ENCODE assay signal across 17 cellular contexts in genomic region chr11:126991596-126991995, GRCh38. TPM values are rescaled to one million over a fixed set of nuclear protein-coding genes. Genes with fewer than 3 reads are reported as not detected.
DNase-seq lines count a peak whose midpoint lies in the region; ATAC-seq and TF ChIP-seq lines count a peak whose summit lies in the region.
"Had no signal": no experiment of that assay in that cellular context is flagged by ENCODE, and none has a peak within 500 bp of the region (broad histone marks: within the 10 kb centered on the region; RNA-seq: fewer than 3 reads in every experiment).

No MANE protein-coding gene starts in this region.

- H3K4me3 Mint-ChIP-seq in T-cell: no peak overlapping the region
- H3K4me3 Mint-ChIP-seq: activated CD4-positive, alpha-beta T cell treated with anti-CD3 and anti-CD28 coated beads, Interleukin-2, amount 10 ng/mL, durations not matched to agents 24 days and 14 days; B cell had no signal

- H3K27me3 Mint-ChIP-seq in T-cell: peaks cover 26 to 35% of the 10 kb centered on the region in 2 donors

- H3K27ac ChIP-seq in PC-3 (ENCODE audit: low read length): peak overlapping the region; percentile 62
- peak overlapping the region; percentile 100 for H3K27ac ChIP-seq in osteoblast (ENCODE audit: low read depth, low read length)
- H3K27ac ChIP-seq: left lung, Peyer's patch, sigmoid colon had no signal

- DNase-seq in AG10803 (ENCODE audit: low read depth): no peak
- peak; percentile 17 for DNase-seq in PC-3
- peak; percentile 52 for DNase-seq in epithelial cell of proximal tubule (ENCODE audit: low read depth)
- DNase-seq in osteoblast (ENCODE audit: insufficient read length, low spot score, missing footprints): peak; percentile 72
- DNase-seq in T-cell: no peak
- DNase-seq in NCI-H1048 (lab: John Stamatoyannopoulos, UW): no peak
- DNase-seq: activated CD4-positive, alpha-beta T cell treated with anti-CD3 and anti-CD28 coated beads, Interleukin-2, amount 10 ng/mL, durations not matched to agents 24 days and 14 days; activated gamma-delta T cell treated with Interleukin-2 at 50 U/mL for 16 hours; H7; left lung; mucosa of descending colon; NCI-H1436 treated with DMSO at 0.1 percent for 48 hours; Peyer's patch; sigmoid colon had no signal

- CTCF ChIA-PET in PC-3 (lab: Charles Lee) (no interaction called here), T-cell (lab: Charles Lee) (no interaction called here)

- peaks cover 0 to 2% (median 0%) of the 10 kb centered on the region in 3 donors for H3K4me1 Mint-ChIP-seq in T-cell
- H3K4me1 Mint-ChIP-seq: activated CD4-positive, alpha-beta T cell treated with anti-CD3 and anti-CD28 coated beads, Interleukin-2, amount 10 ng/mL, durations not matched to agents 24 days and 14 days; B cell had no signal

- H4K20me1 ChIP-seq in PC-3 (ENCODE audit: low read length) (no peaks in the 10 kb centered on the region), osteoblast (ENCODE audit: insufficient read depth, low read length) (no peaks in the 10 kb centered on the region)

- H3K9me3 Mint-ChIP-seq in T-cell: no peaks in the 10 kb centered on the region
- H3K9me3 Mint-ChIP-seq: activated CD4-positive, alpha-beta T cell treated with anti-CD3 and anti-CD28 coated beads, Interleukin-2, amount 10 ng/mL, durations not matched to agents 24 days and 14 days had no signal

- no TSS peak for BruUV-seq in PC-3 (replicated peaks; lab: Mats Ljungman, UMichigan)

- no peaks in the 10 kb centered on the region for H3K36me3 ChIP-seq in PC-3 (ENCODE audit: low read depth, low read length)
- H3K36me3 ChIP-seq in osteoblast (ENCODE audit: insufficient read depth, low read length): no peaks in the 10 kb centered on the region
- H3K36me3 ChIP-seq: left lung, Peyer's patch, sigmoid colon had no signal

- no peaks in the 10 kb centered on the region for H3K9me2 ChIP-seq in PC-3 (replicated peaks; ENCODE audit: low read length)

- no peak overlapping the region for H3K9ac ChIP-seq in PC-3 (ENCODE audit: low read length)

- POLR2A ChIA-PET in PC-3 (lab: Charles Lee; ENCODE audit: unreplicated experiment) (no interaction called here), T-cell (lab: Charles Lee) (no interaction called here)

- peaks cover 39% of the 10 kb centered on the region for H3K27me3 ChIP-seq in PC-3 (ENCODE audit: low read length)
- no peaks in the 10 kb centered on the region for H3K27me3 ChIP-seq in osteoblast (ENCODE audit: insufficient read depth, low read length)
- H3K27me3 ChIP-seq: Peyer's patch had no signal

- H3K4me2 ChIP-seq in PC-3 (ENCODE audit: low read length): peak overlapping the region; percentile 35; the same call in 1 of the 2 replicates
- peak overlapping the region; percentile 81 for H3K4me2 ChIP-seq in osteoblast (ENCODE audit: insufficient read depth, low read length)

- H2AFZ ChIP-seq in PC-3 (ENCODE audit: low read length) (no peak overlapping the region), osteoblast (ENCODE audit: low read length) (no peak overlapping the region)

- no peaks in the 10 kb centered on the region for H3K79me2 ChIP-seq in PC-3 (ENCODE audit: low read length)
- peaks cover 57% of the 10 kb centered on the region for H3K79me2 ChIP-seq in osteoblast (ENCODE audit: insufficient read depth, low read length)

- no peaks in the 10 kb centered on the region for H3K9me3 ChIP-seq in PC-3 (ENCODE audit: low read length)
- no peaks in the 10 kb centered on the region for H3K9me3 ChIP-seq in osteoblast (ENCODE audit: low read depth, low read length)
- H3K9me3 ChIP-seq: left lung, mucosa of descending colon, Peyer's patch, sigmoid colon had no signal

- peak overlapping the region; percentile 10 for H3K4me3 ChIP-seq in AG10803 (ENCODE audit: low read length)
- no peak overlapping the region for H3K4me3 ChIP-seq in PC-3 (ENCODE audit: low read length)
- H3K4me3 ChIP-seq in epithelial cell of proximal tubule (ENCODE audit: low read depth, low read length): no peak overlapping the region
- H3K4me3 ChIP-seq in osteoblast (ENCODE audit: insufficient read depth, low read length): peak overlapping the region; percentile 25
- H3K4me3 ChIP-seq: left lung, mucosa of descending colon, Peyer's patch, sigmoid colon had no signal

- no peaks in the 10 kb centered on the region for H3F3A ChIP-seq in PC-3 (ENCODE audit: low read length, unreplicated experiment)

- no peaks in the 10 kb centered on the region for H3K36me3 Mint-ChIP-seq in T-cell

- peaks cover 26% of the 10 kb centered on the region for H3K4me1 ChIP-seq in PC-3 (ENCODE audit: insufficient read depth, low read length)
- H3K4me1 ChIP-seq in osteoblast (ENCODE audit: insufficient read depth, low read length): peaks cover 56% of the 10 kb centered on the region
- H3K4me1 ChIP-seq: left lung, Peyer's patch, sigmoid colon had no signal

- no peak overlapping the region for H3K27ac Mint-ChIP-seq in T-cell
- H3K27ac Mint-ChIP-seq: activated CD4-positive, alpha-beta T cell treated with anti-CD3 and anti-CD28 coated beads, Interleukin-2, amount 10 ng/mL, durations not matched to agents 24 days and 14 days; B cell had no signal

- intact Hi-C loops in PC-3 (cut with micrococcal nuclease): loop anchor here (2.0 kb wide), 1 partner anchor 385 kb away; no protein-coding TSS in a partner anchor

- TF ChIP-seq CTCF in AG10803 (conservative IDR thresholded peaks at IDR 0.05; ENCODE audit: low read length): no peak
- no peak for TF ChIP-seq CTCF in PC-3 (conservative IDR thresholded peaks at IDR 0.05; ENCODE audit: low read depth, low read length)
- TF ChIP-seq CTCF in epithelial cell of proximal tubule (conservative IDR thresholded peaks at IDR 0.05; ENCODE audit: low read depth, low read length): no peak
- TF ChIP-seq CTCF in osteoblast (IDR thresholded peaks at IDR 0.05; ENCODE audit: extremely low read depth, low read depth, low read length): no peak

- no peak for ATAC-seq in PC-3
- ATAC-seq in T-cell (replicated peaks in 1 of 4): no peak
- ATAC-seq in HG03565 (IDR thresholded peaks at IDR 0.05; ENCODE audit: unreplicated experiment): no peak
- no peak for ATAC-seq in HG03432 (IDR thresholded peaks at IDR 0.05; ENCODE audit: unreplicated experiment)
- ATAC-seq: mucosa of descending colon had no signal

RNA-seq across cellular contexts. Expression of gene KIRREL3, which starts 9.0 kb away (rescaled TPM):
- total RNA-seq in PC-3 (2014; rRNA removed): 0.44 TPM in 1 of 2 replicates, not detected in the other
- total RNA-seq in epithelial cell of proximal tubule: 3.8 and 5.1 TPM in 2 replicates
- 3.6 and 4.4 TPM in 2 replicates for total RNA-seq in osteoblast
- total RNA-seq in T-cell: not detected
- total RNA-seq: activated CD4-positive, alpha-beta T cell treated with anti-CD3 and anti-CD28 coated beads, Interleukin-2, amount 10 ng/mL, durations not matched to agents 24 days and 14 days; B cell; left lung had no signal

Comparison
In these comparisons a context has a peak if more than half of its experiments do, and no peak if none do; other contexts are left out.
1. DNase-seq: peak in PC-3 (single experiment), epithelial cell of proximal tubule (single experiment) and osteoblast (single experiment); none in AG10803 (single experiment), T-cell (0 of 34) and NCI-H1048 (single experiment).
2. H3K4me3 ChIP-seq: peak in AG10803 (single experiment) and osteoblast (single experiment); none in PC-3 (single experiment) and epithelial cell of proximal tubule (single experiment).